In genomic region chr1:147627435-147628110, GRCh38 we compare ENCODE assay signal across 8 cellular contexts. TPM values are rescaled to one million over a fixed set of nuclear protein-coding genes. Genes with fewer than 3 reads are reported as not detected.
DNase-seq lines count a peak whose midpoint lies in the region; ATAC-seq, FAIRE-seq and TF ChIP-seq lines count a peak whose summit lies in the region.

No MANE protein-coding gene starts in this region.

- H3K4me3 ChIP-seq in AG04450 (ENCODE audit: low read depth, low read length) (no peak overlapping the region), brain microvascular endothelial cell (ENCODE audit: low read depth, low read length) (no peak overlapping the region)

- peaks cover 6% of the 10 kb centered on the region for H3K36me3 Mint-ChIP-seq in T-helper 17 cell (ENCODE audit: low read depth)

- CTCF ChIA-PET in AG04450 (lab: Charles Lee) = interaction anchor here (0.8 to 5.6 kb wide), 29 partner anchors 9 to 354 kb away, joined by 3 to 55 read pairs (median 5); a partner anchor contains a TSS

- H3K4me3 Mint-ChIP-seq in T-helper 17 cell = no peak overlapping the region

- TF ChIP-seq POLR2A in GM12892 (IDR thresholded peaks at IDR 0.05; ENCODE audit: low read depth, low read length) = no peak

- ATAC-seq in T-helper 17 cell = peak; percentile 72
- ATAC-seq in HG02571 (IDR thresholded peaks at IDR 0.05; ENCODE audit: unreplicated experiment) = no peak

- H3K27me3 Mint-ChIP-seq in T-helper 17 cell = no peaks in the 10 kb centered on the region

- H3K4me1 Mint-ChIP-seq in T-helper 17 cell = peaks cover 45% of the 10 kb centered on the region

- POLR2A ChIA-PET in AG04450 (lab: Yijun Ruan, JAX) = no interaction called here

- H3K27ac ChIP-seq in AG04450 (ENCODE audit: low read depth, low read length) = no peak overlapping the region
- no peak overlapping the region for H3K27ac ChIP-seq in brain microvascular endothelial cell

- H3K27ac Mint-ChIP-seq in T-helper 17 cell = no peak overlapping the region

- no peaks in the 10 kb centered on the region for H3K9me3 ChIP-seq in AG04450 (ENCODE audit: control insufficient read depth, insufficient read depth, low read length)
- no peaks in the 10 kb centered on the region for H3K9me3 ChIP-seq in T-helper 17 cell (ENCODE audit: control insufficient read depth, low read length, poor library complexity, severe bottlenecking)

- TF ChIP-seq CTCF in AG04450 (IDR thresholded peaks at IDR 0.05; ENCODE audit: low read depth, low read length) (peak; percentile 96), brain microvascular endothelial cell (IDR thresholded peaks at IDR 0.05; ENCODE audit: low read depth, low read length, missing control alignments) (peak; percentile 96)

- in situ Hi-C loops in brain microvascular endothelial cell (cut with HindIII; ENCODE audit: low pct_ligation_motif_present, low sequenced_read_pairs) = no loop called here

- peak; percentile 26 for DNase-seq in AG04450 (ENCODE audit: low read depth, low spot score)
- peak; percentile 69 for DNase-seq in GM12892 (ENCODE audit: insufficient read length)
- DNase-seq in LHCN-M2 (ENCODE audit: low read depth) = peak; percentile 22
- DNase-seq in T-helper 17 cell = peak in 2 of 3 donors; percentile 28 to 35
- peak; percentile 28 for DNase-seq in brain microvascular endothelial cell
- DNase-seq in inferior parietal cortex (ENCODE audit: extremely low spot score) = peak; percentile 55
- peak; percentile 29 for DNase-seq in stimulated activated CD4-positive, alpha-beta T cell treated with anti-CD3 and anti-CD28 coated beads, Interleukin-2, amount 100 ng/mL, for 4 hours (ENCODE audit: low read depth)

- H3K36me3 ChIP-seq in brain microvascular endothelial cell (replicated peaks) = peaks cover 9% of the 10 kb centered on the region

- peak; percentile 63 for FAIRE-seq in GM12892 (lab: Jason Lieb, UNC)

- no peaks in the 10 kb centered on the region for H3K27me3 ChIP-seq in AG04450 (ENCODE audit: control insufficient read depth, insufficient read depth, low read length)
- no peaks in the 10 kb centered on the region for H3K27me3 ChIP-seq in brain microvascular endothelial cell (replicated peaks)

RNA-seq across cellular contexts. Expression of gene ACP6, which starts 42.8 kb away (rescaled TPM):
- polyA plus RNA-seq in AG04450 (2011; rRNA removed) = 8.6 and 9.9 TPM in 2 replicates
- polyA minus RNA-seq in AG04450 (2011; rRNA and poly(A)+ RNA removed) = 10.5 and 11.9 TPM in 2 replicates
- 14.9 TPM for polyA plus RNA-seq in GM12892 (2012; ENCODE audit: missing spikeins)
- total RNA-seq in LHCN-M2 (2014; rRNA removed) (5.4 and 8.9 TPM in 2 replicates), T-helper 17 cell (10 to 100 TPM; 11.5 to 13.1 TPM)
- polyA plus RNA-seq in LHCN-M2 (2012) = 11.9 TPM
